ENCODE assay signal across 8 cellular contexts in the genomic region with DNA sequence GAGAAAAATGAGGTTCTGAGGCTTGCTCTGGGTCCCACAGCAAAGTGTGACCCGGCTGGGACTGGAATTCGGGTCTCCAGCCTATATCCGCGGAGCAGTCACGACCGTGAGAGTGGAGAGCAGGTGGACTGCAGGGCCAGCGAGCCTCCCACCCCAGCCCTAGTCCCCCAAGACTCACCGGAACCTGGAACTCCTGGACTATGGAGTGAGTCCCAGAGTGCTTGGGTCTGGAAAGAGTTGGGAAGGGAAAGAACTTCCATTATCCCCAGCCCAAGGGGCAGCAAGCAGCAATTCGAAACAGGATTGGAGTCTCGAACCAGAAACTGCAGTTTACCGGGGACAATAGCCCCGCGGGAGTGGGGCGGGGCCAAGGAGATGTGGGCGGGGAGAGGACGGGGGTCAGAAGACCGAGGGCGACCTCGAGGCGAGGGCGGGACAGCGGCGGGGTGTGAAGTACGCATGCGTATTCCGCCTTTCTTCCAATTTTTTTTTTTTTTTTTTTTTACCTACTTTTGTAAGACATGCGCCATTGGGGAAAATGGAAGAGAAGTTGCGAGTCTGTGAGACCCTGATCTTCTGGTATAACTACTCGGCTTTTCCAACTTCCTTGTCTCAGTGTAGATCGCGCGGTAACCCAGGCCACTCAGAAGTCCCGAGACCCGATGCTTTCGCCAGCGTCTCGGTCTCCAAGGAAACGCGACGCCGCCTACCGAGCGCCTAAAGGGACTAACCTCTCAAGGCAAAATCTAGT. TPM values are rescaled to one million over a fixed set of nuclear protein-coding genes. Genes with fewer than 3 reads are reported as not detected.
DNase-seq lines count a peak whose midpoint lies in the region; ATAC-seq and TF ChIP-seq lines count a peak whose summit lies in the region.

A gene with protein sequence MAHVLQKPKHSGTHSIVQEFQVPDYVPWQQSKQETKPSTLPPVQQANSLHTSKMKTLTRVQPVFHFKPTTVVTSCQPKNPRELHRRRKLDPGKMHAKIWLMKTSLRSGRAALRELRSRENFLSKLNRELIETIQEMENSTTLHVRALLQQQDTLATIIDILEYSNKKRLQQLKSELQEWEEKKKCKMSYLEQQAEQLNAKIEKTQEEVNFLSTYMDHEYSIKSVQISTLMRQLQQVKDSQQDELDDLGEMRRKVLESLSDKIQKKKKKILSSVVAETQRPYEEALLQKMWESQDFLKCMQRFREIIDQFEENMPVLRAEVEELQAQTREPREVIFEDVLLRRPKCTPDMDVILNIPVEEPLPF (minus strand): TSS at position 670 of the 751 bp plus-strand sequence. CDS start 140 bp downstream, at position 530.

- H3K27me3 Mint-ChIP-seq in natural killer cell treated with Interleukin-12 subunit alpha and Interleukin-12 subunit beta and Interleukin-15 and Interleukin-18, amount 100 ng/mL, for 72 hours, result no peaks in the 10 kb centered on the region

- peak within 1 kb of the TSS; percentile 82 for H3K4me2 ChIP-seq in DOHH2 (ENCODE audit: low read length)

- H3K36me3 ChIP-seq in DOHH2 (ENCODE audit: control insufficient read depth, low read length), result no peaks in the 10 kb centered on the region

- peak; percentile 89 to 90 for DNase-seq in Kasumi-1 (lab: John Stamatoyannopoulos, UW)
- peak; percentile 95 for DNase-seq in RPMI7951 (ENCODE audit: low read depth)
- peak; percentile 69 to 70 for DNase-seq in activated T-helper 1 cell treated with anti-CD3 and anti-CD28 coated beads, Interleukin-2, amount 50 U/mL, for 16 hours (ENCODE audit: low read depth in 1 of 2, low spot score in 1 of 2)
- DNase-seq in fibroblast of peridontal ligament (ENCODE audit: extremely low read depth), result peak; percentile 97
- peak; percentile 88 for DNase-seq in natural killer cell treated with Interleukin-12 subunit alpha and Interleukin-12 subunit beta and Interleukin-15 and Interleukin-18, amount 100 ng/mL, for 72 hours (ENCODE audit: low spot score)
- DNase-seq in stimulated activated naive CD4-positive, alpha-beta T cell treated with Interleukin-2 at 50 U/mL for 16 hours (lab: John Stamatoyannopoulos, UW), result peak; percentile 80

- no peaks in the 10 kb centered on the region for H3K9me3 ChIP-seq in DOHH2 (ENCODE audit: control insufficient read depth, insufficient read depth, low read length)

- no peak within 1 kb of the TSS for H3K27ac Mint-ChIP-seq in natural killer cell treated with Interleukin-12 subunit alpha and Interleukin-12 subunit beta and Interleukin-15 and Interleukin-18, amount 100 ng/mL, for 72 hours

- no peaks in the 10 kb centered on the region for H3K9me2 ChIP-seq in DOHH2 (replicated peaks; ENCODE audit: control insufficient read depth, low read length)

- peak within 1 kb of the TSS; percentile 87 for H3K4me3 ChIP-seq in DOHH2 (ENCODE audit: low read length)

- TF ChIP-seq CTCF in DOHH2 (IDR thresholded peaks at IDR 0.05; ENCODE audit: low read depth, low read length, poor library complexity, severe bottlenecking), result no peak

- no peaks in the 10 kb centered on the region for H3K27me3 ChIP-seq in DOHH2 (ENCODE audit: control insufficient read depth, low read length)

- ATAC-seq in GM21786 (IDR thresholded peaks at IDR 0.05; ENCODE audit: unreplicated experiment), result peak; percentile 84
- ATAC-seq in natural killer cell treated with Interleukin-12 subunit alpha and Interleukin-12 subunit beta and Interleukin-15 and Interleukin-18, amount 100 ng/mL, for 72 hours, result peak; percentile 98 to 99

- H3K27ac ChIP-seq in DOHH2 (ENCODE audit: low read depth, low read length), result peak within 1 kb of the TSS; percentile 34

- peaks cover 27% of the 10 kb centered on the region for H3K4me1 ChIP-seq in DOHH2 (ENCODE audit: control insufficient read depth, low read length)

- no peak within 1 kb of the TSS for H3K4me3 Mint-ChIP-seq in natural killer cell treated with Interleukin-12 subunit alpha and Interleukin-12 subunit beta and Interleukin-15 and Interleukin-18, amount 100 ng/mL, for 72 hours

- H3K9me3 Mint-ChIP-seq in natural killer cell treated with Interleukin-12 subunit alpha and Interleukin-12 subunit beta and Interleukin-15 and Interleukin-18, amount 100 ng/mL, for 72 hours, result no peaks in the 10 kb centered on the region

- H3K79me2 ChIP-seq in DOHH2 (ENCODE audit: control insufficient read depth, low read length), result peaks cover 11% of the 10 kb centered on the region

- H3F3A ChIP-seq in DOHH2 (ENCODE audit: control insufficient read depth, insufficient read depth), result peaks cover 11% of the 10 kb centered on the region

- H3K4me1 Mint-ChIP-seq in natural killer cell treated with Interleukin-12 subunit alpha and Interleukin-12 subunit beta and Interleukin-15 and Interleukin-18, amount 100 ng/mL, for 72 hours (ENCODE audit: low read depth in 2 of 2), result peaks cover 8 to 9% of the 10 kb centered on the region in 2 donors

- no peaks in the 10 kb centered on the region for H3K36me3 Mint-ChIP-seq in natural killer cell treated with Interleukin-12 subunit alpha and Interleukin-12 subunit beta and Interleukin-15 and Interleukin-18, amount 100 ng/mL, for 72 hours

- no peaks in the 10 kb centered on the region for H4K20me1 ChIP-seq in DOHH2 (ENCODE audit: control insufficient read depth, insufficient read depth, low read depth, low read length)

RNA-seq across cellular contexts. Expression of the gene that starts here (rescaled TPM):
- total RNA-seq in RPMI7951 (2014; rRNA removed; shearing (Covaris generic)), result 1.4 and 2.4 TPM in 2 replicates
- 1 to 10 TPM; 2.0 to 6.2 TPM for total RNA-seq in natural killer cell treated with Interleukin-12 subunit alpha and Interleukin-12 subunit beta and Interleukin-15 and Interleukin-18, amount 100 ng/mL, for 72 hours

Comparison
In these comparisons a context has a peak if more than half of its experiments do, and no peak if none do; other contexts are left out.
1. Peak in every context shown above with its lines: DNase-seq, ATAC-seq, H3K4me3 ChIP-seq and H3K27ac ChIP-seq.